In the genomic region with DNA sequence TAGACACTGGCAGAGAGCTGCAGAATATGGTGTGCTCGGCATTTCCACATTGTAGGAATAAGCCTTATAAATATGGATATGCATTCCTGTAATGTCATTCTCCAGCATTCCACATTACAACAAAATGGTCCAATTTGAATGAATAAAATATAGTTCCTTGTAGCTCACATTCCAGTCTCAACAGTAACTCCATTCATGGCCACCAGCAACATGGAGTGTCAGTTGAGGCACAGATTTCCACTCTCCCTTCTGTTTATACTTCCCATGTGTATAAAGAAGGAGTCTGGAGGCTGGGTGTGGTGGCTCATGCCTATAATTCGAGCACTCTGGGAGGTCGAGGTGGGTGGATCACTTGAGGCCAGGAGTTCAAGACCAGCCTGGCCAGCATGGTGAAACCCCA, we compare ENCODE assay signal across 23 cellular contexts.
DNase-seq lines count a peak whose midpoint lies in the region; ATAC-seq and TF ChIP-seq lines count a peak whose summit lies in the region.
"Had no signal": no experiment of that assay in that cellular context is flagged by ENCODE, and none has a peak within 500 bp of the region (broad histone marks: within the 10 kb centered on the region; RNA-seq: fewer than 3 reads in every experiment).

No MANE protein-coding gene starts in this region.

- DNase-seq in EH (ENCODE audit: low read depth) (peak; percentile 17), RPMI7951 (ENCODE audit: low read depth) (peak; percentile 20), astrocyte of the hippocampus (ENCODE audit: low read depth, low spot score) (peak; percentile 26), heart left ventricle (no peak), adrenal gland (no peak)
- no peak for DNase-seq in stimulated activated CD4-positive, alpha-beta T cell treated with anti-CD3 and anti-CD28 coated beads, Interleukin-4, amount 100 ng/mL, for 4 hours
- DNase-seq: 8988T; ACHN; AML-193; BE2C; Calu3; CD4-positive, alpha-beta T cell; CD8-positive, alpha-beta memory T cell; COR-L47; DMS53; DMS79 treated with DMSO at 0.1 percent for 48 hours; GM23248; H7; HCEC 1CT had no signal

- H3K9me3 ChIP-seq in neural cell (ENCODE audit: low read length) (no peaks in the 10 kb centered on the region), heart left ventricle (no peaks in the 10 kb centered on the region), adrenal gland (replicated peaks in 1 of 3) (no peaks in the 10 kb centered on the region)
- H3K9me3 ChIP-seq: A549; BE2C; BLaER1 treated with 17β-estradiol and CSF1 and Interleukin-3, amounts not matched to agents 10 nM and 100 nM had no signal

- WGBS in heart left ventricle, 4 donors: 51 to 80% (median 70%) methylated on average over 3 of the region's 3 CpGs
- 39 to 93% (median 57%) methylated on average over 1 to 3 of the region's 3 CpGs for whole genome bisulfite sequencing in adrenal gland, 4 donors

- no peak overlapping the region for H3K4me2 ChIP-seq in neural cell (ENCODE audit: low read length)
- H3K4me2 ChIP-seq: A549; BLaER1 treated with 17β-estradiol and CSF1 and Interleukin-3, amounts not matched to agents 10 nM and 100 nM had no signal

- H3K4me1 ChIP-seq in heart left ventricle (peaks cover 0 to 9% (median 0%) of the 10 kb centered on the region in 12 donors), adrenal gland (replicated peaks in 1 of 2) (no peaks in the 10 kb centered on the region)
- H3K4me1 ChIP-seq: A549 had no signal

- no peaks in the 10 kb centered on the region for H3F3A ChIP-seq in neural cell (ENCODE audit: insufficient read depth, low read length, poor library complexity, severe bottlenecking)

- no peaks in the 10 kb centered on the region for H3K27me3 ChIP-seq in neural cell (ENCODE audit: insufficient read depth, low read depth, low read length)
- H3K27me3 ChIP-seq in heart left ventricle: peaks cover 0 to 6% (median 0%) of the 10 kb centered on the region in 9 donors
- H3K27me3 ChIP-seq in adrenal gland: no peaks in the 10 kb centered on the region
- H3K27me3 ChIP-seq: BE2C; BLaER1 treated with 17β-estradiol and CSF1 and Interleukin-3, amounts not matched to agents 10 nM and 100 nM had no signal

- no peak for TF ChIP-seq RAD21 in neural cell (conservative IDR thresholded peaks at IDR 0.05)

- H3K4me3 ChIP-seq in neural cell (ENCODE audit: low read length) (no peak overlapping the region), heart left ventricle (no peak overlapping the region), adrenal gland (no peak overlapping the region)
- H3K4me3 ChIP-seq: A549; BLaER1 treated with 17β-estradiol and CSF1 and Interleukin-3, amounts not matched to agents 10 nM and 100 nM; GM23248 had no signal

- H2AFZ ChIP-seq in neural cell (ENCODE audit: low read depth, low read length): no peak overlapping the region
- H2AFZ ChIP-seq: GM23248 had no signal

- H4K20me1 ChIP-seq in neural cell (ENCODE audit: insufficient read depth): no peaks in the 10 kb centered on the region
- H4K20me1 ChIP-seq: BLaER1 treated with 17β-estradiol and CSF1 and Interleukin-3, amounts not matched to agents 10 nM and 100 nM had no signal

- TF ChIP-seq POLR2A in heart left ventricle (IDR thresholded peaks at IDR 0.05) (no peak), adrenal gland (IDR thresholded peaks at IDR 0.05) (no peak)

- intact Hi-C loops in heart left ventricle (cut with DNase I) (loop anchor here in 4 of 10 donors (5.0 to 10.0 kb wide), 3 partner anchors 248 to 355 kb away; partner anchors contain the start of gene CEP135 (in 2 of the 4)), adrenal gland (cut with DNase I) (loop anchor here (5.0 kb wide), 1 partner anchor 355 kb away; the partner anchor contains the start of gene CEP135 (in 2 of the 2))

- no peak for ATAC-seq in heart left ventricle
- ATAC-seq in GM19324 (IDR thresholded peaks at IDR 0.05; ENCODE audit: low FRiP score, unreplicated experiment): no peak

- H3K36me3 ChIP-seq in neural cell (ENCODE audit: insufficient read depth, low read length) (no peaks in the 10 kb centered on the region), heart left ventricle (no peaks in the 10 kb centered on the region), adrenal gland (replicated peaks in 1 of 2) (no peaks in the 10 kb centered on the region)

- peak overlapping the region; percentile 10 for H3K27ac ChIP-seq in neural cell (ENCODE audit: low read length)
- no peak overlapping the region for H3K27ac ChIP-seq in heart left ventricle
- H3K27ac ChIP-seq in adrenal gland: no peak overlapping the region
- H3K27ac ChIP-seq: A549; BLaER1 treated with 17β-estradiol and CSF1 and Interleukin-3, amounts not matched to agents 10 nM and 100 nM; GM23248 had no signal

- no peaks in the 10 kb centered on the region for H3K9me2 ChIP-seq in neural cell (ENCODE audit: insufficient read depth, low read length)

- TF ChIP-seq EP300 in neural cell (conservative IDR thresholded peaks at IDR 0.05; ENCODE audit: poor library complexity, severe bottlenecking): no peak

- TF ChIP-seq CTCF in neural cell (IDR thresholded peaks at IDR 0.05; ENCODE audit: poor library complexity, severe bottlenecking): no peak
- no peak for TF ChIP-seq CTCF in heart left ventricle (IDR thresholded peaks at IDR 0.05)
- TF ChIP-seq CTCF in adrenal gland (IDR thresholded peaks at IDR 0.05): no peak

- no peaks in the 10 kb centered on the region for H3K79me2 ChIP-seq in neural cell (replicated peaks; ENCODE audit: insufficient read depth, low read length)

- H3K9ac ChIP-seq in neural cell (ENCODE audit: low read length): no peak overlapping the region
- H3K9ac ChIP-seq: BLaER1 treated with 17β-estradiol and CSF1 and Interleukin-3, amounts not matched to agents 10 nM and 100 nM; GM23248 had no signal

TF ChIP-seq in neural cell, 6 proteins besides CTCF, POLR2A, EP300 and RAD21:
- TF ChIP-seq SMC3 (conservative IDR thresholded peaks at IDR 0.05; ENCODE audit: poor library complexity): no peak
- TF ChIP-seq TAF1 (IDR thresholded peaks at IDR 0.05; ENCODE audit: low read depth): no peak
- TF ChIP-seq MXI1 (conservative IDR thresholded peaks at IDR 0.05; ENCODE audit: poor library complexity, severe bottlenecking): no peak
- no peak for TF ChIP-seq POLR2AphosphoS5 (IDR thresholded peaks at IDR 0.05)
- no peak for TF ChIP-seq EZH2 (IDR thresholded peaks at IDR 0.05; ENCODE audit: borderline replicate concordance, insufficient read depth, low read length, poor library complexity, severe bottlenecking)
- no peak for TF ChIP-seq REST (IDR thresholded peaks at IDR 0.05; ENCODE audit: borderline replicate concordance)

Comparison
In these comparisons a context has a peak if more than half of its experiments do, and no peak if none do; other contexts are left out.
1. DNase-seq: peak in EH (single experiment), RPMI7951 (single experiment) and astrocyte of the hippocampus (single experiment); none in heart left ventricle (0 of 5), stimulated activated CD4-positive, alpha-beta T cell treated with anti-CD3 and anti-CD28 coated beads, Interleukin-4, amount 100 ng/mL, for 4 hours (0 of 2) and adrenal gland (0 of 7).